8 cellular contexts compared by ENCODE assay signal in the genomic region with DNA sequence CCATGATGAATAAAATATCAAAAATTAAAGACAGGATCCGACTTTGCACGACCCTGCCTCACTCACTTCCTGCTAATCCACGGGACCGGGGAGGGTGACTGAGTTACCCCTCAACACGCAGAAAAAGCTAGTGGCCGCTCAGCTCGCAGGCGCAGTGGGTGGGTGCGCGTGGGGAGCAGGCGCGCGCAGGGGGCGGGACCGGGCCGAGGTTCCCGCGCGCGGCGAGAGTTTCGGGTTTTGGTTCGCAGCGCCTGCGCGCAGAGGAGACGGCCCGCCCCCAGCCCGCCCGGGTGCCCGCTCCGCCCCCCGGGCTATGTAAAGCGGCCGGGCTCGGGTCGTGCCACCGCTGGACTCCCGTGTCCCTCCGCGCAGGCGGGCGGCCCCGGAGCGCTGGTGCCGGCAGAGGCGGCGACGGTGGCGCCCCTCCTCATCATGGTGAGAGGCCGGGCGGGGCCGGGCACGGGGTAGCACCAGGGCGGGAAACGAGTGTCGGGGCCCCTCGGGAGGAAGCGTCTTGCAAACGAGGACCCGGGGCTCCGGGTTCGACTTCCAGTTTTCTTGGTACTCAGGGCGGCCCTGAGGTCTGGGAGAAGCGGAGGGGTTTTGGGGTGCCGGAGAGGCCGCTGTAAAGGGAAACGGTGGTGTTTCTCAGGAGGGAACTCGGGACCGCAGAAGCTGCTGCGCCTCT. TPM values are rescaled to one million over a fixed set of nuclear protein-coding genes. Genes with fewer than 3 reads are reported as not detected.
DNase-seq lines count a peak whose midpoint lies in the region; ATAC-seq, FAIRE-seq and TF ChIP-seq lines count a peak whose summit lies in the region.

A gene (plus strand): TSS at position 343 of the 688 bp plus-strand sequence. CDS start 90 bp downstream, at position 433.

- H3K9me3 ChIP-seq in astrocyte (ENCODE audit: insufficient read depth, low read depth, low read length) (no peaks in the 10 kb centered on the region), hepatocyte (ENCODE audit: low read depth) (no peaks in the 10 kb centered on the region)

- H3K4me3 Mint-ChIP-seq in astrocyte (ENCODE audit: unreplicated experiment) = peak within 1 kb of the TSS; percentile 89

- H3K4me1 ChIP-seq in astrocyte (ENCODE audit: insufficient read depth, low read length) (peaks cover 23% of the 10 kb centered on the region), hepatocyte (ENCODE audit: insufficient read depth) (peaks cover 17% of the 10 kb centered on the region)

- H3K27me3 Mint-ChIP-seq in astrocyte (ENCODE audit: low read depth, unreplicated experiment) = peaks cover 1% of the 10 kb centered on the region

- peak; percentile 77 for ATAC-seq in HG02885 (IDR thresholded peaks at IDR 0.05; ENCODE audit: poor library complexity, unreplicated experiment)
- ATAC-seq in GM19452 (IDR thresholded peaks at IDR 0.05; ENCODE audit: unreplicated experiment) = no peak

- peak within 1 kb of the TSS; percentile 72 for H3K27ac ChIP-seq in astrocyte (ENCODE audit: low read depth, low read length)
- peak within 1 kb of the TSS; percentile 93 for H3K27ac ChIP-seq in hepatocyte

- peaks cover 19% of the 10 kb centered on the region for H3K36me3 Mint-ChIP-seq in astrocyte (ENCODE audit: low read depth, unreplicated experiment)

- H3K9me3 Mint-ChIP-seq in astrocyte (ENCODE audit: unreplicated experiment) = no peaks in the 10 kb centered on the region

- peak within 1 kb of the TSS; percentile 83 for H3K4me3 ChIP-seq in GM12875 (ENCODE audit: low read depth, low read length)
- H3K4me3 ChIP-seq in astrocyte (ENCODE audit: insufficient read depth, low read depth, low read length) = peak within 1 kb of the TSS; percentile 84
- peak within 1 kb of the TSS; percentile 71 for H3K4me3 ChIP-seq in hepatocyte
- peak within 1 kb of the TSS; percentile 90 for H3K4me3 ChIP-seq in retinal pigment epithelial cell (ENCODE audit: low read length)

- peak; percentile 86 to 93 for DNase-seq in NCI-H2081 (lab: John Stamatoyannopoulos, UW)
- peak; percentile 88 for DNase-seq in T-helper 9 cell
- peak; percentile 78 for DNase-seq in astrocyte (ENCODE audit: low read depth)
- DNase-seq in hepatocyte (ENCODE audit: low spot score) = peak; percentile 97
- peak; percentile 61 for DNase-seq in retinal pigment epithelial cell (ENCODE audit: low read depth)

- H3K36me3 ChIP-seq in astrocyte (ENCODE audit: insufficient read depth, low read length) (peaks cover 11% of the 10 kb centered on the region), hepatocyte (replicated peaks; ENCODE audit: insufficient read depth, low read depth) (no peaks in the 10 kb centered on the region)

- H3K9me2 ChIP-seq in hepatocyte (replicated peaks; ENCODE audit: insufficient read depth) = no peaks in the 10 kb centered on the region

- peaks cover 14% of the 10 kb centered on the region for H3K4me1 Mint-ChIP-seq in astrocyte (ENCODE audit: low read depth, unreplicated experiment)

- H4K20me1 ChIP-seq in astrocyte (ENCODE audit: insufficient read depth, low read length) (peaks cover 33% of the 10 kb centered on the region), hepatocyte (ENCODE audit: insufficient read depth, poor library complexity, severe bottlenecking) (peaks cover 6% of the 10 kb centered on the region)

- peak within 1 kb of the TSS; percentile 96 for H3K9ac ChIP-seq in astrocyte (ENCODE audit: low read length)

- H2AFZ ChIP-seq in astrocyte (ENCODE audit: low read depth, low read length) = peak within 1 kb of the TSS; percentile 19
- peak within 1 kb of the TSS; percentile 75 for H2AFZ ChIP-seq in hepatocyte

- TF ChIP-seq CTCF in GM12875 (IDR thresholded peaks at IDR 0.05; ENCODE audit: borderline replicate concordance, insufficient read depth, low read depth, low read length) (no peak), astrocyte (IDR thresholded peaks at IDR 0.05; ENCODE audit: insufficient read depth, low read depth, low read length) (no peak), hepatocyte (IDR thresholded peaks at IDR 0.05; ENCODE audit: poor library complexity) (no peak), retinal pigment epithelial cell (conservative IDR thresholded peaks at IDR 0.05; ENCODE audit: low read depth, low read length) (no peak)

- H3K4me2 ChIP-seq in astrocyte (ENCODE audit: low read length) (peak within 1 kb of the TSS; percentile 86), hepatocyte (peak within 1 kb of the TSS; percentile 92)

- WGBS in hepatocyte (ENCODE audit: low lambda C conversion rate, missing lambda C conversion rate) = under 1% methylated on average over 37 of the region's 71 CpGs

- H3K27me3 ChIP-seq in astrocyte (ENCODE audit: insufficient read depth, low read length) (no peaks in the 10 kb centered on the region), hepatocyte (no peaks in the 10 kb centered on the region)

- H3K79me2 ChIP-seq in astrocyte (ENCODE audit: insufficient read depth, low read length) = peaks cover 46% of the 10 kb centered on the region
- peaks cover 46% of the 10 kb centered on the region for H3K79me2 ChIP-seq in hepatocyte

- FAIRE-seq in astrocyte (lab: Jason Lieb, UNC) = no peak

- peak within 1 kb of the TSS; percentile 86 for H3K27ac Mint-ChIP-seq in astrocyte (ENCODE audit: unreplicated experiment)

RNA-seq across cellular contexts. Expression of the gene that starts here (rescaled TPM):
- total RNA-seq in astrocyte = 169 and 177 TPM in 2 replicates
- 59.8 and 61.4 TPM in 2 replicates for total RNA-seq in hepatocyte
- polyA plus RNA-seq in hepatocyte = 77.7 and 97.0 TPM in 2 replicates
